Comparison of ENCODE assay signal across 1 cellular context in the genomic region with DNA sequence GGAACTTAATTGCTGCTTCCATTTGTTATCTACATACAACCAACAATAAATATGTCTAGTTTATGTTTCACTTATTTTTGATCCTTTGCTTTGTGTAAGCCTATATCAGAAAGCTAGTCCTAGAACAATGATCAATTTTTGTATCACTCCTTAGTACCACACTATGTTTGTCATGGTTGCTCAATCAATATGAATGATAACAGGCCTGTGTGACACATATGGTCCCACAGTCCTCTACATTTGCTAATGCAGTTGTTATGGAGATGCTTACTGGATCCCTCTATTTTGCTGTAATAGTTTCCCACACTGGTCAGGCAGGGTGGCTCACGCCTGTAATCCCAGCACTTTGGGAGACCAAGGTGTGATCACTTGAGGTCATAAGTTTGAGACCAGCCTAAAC.
TF ChIP-seq lines count a peak whose summit lies in the region.

No MANE protein-coding gene starts in this region.

TF ChIP-seq in HepG2, 621 proteins besides CTCF, POLR2A, EP300 and RAD21 (continued from another document):
- TF ChIP-seq, protein P1, sequence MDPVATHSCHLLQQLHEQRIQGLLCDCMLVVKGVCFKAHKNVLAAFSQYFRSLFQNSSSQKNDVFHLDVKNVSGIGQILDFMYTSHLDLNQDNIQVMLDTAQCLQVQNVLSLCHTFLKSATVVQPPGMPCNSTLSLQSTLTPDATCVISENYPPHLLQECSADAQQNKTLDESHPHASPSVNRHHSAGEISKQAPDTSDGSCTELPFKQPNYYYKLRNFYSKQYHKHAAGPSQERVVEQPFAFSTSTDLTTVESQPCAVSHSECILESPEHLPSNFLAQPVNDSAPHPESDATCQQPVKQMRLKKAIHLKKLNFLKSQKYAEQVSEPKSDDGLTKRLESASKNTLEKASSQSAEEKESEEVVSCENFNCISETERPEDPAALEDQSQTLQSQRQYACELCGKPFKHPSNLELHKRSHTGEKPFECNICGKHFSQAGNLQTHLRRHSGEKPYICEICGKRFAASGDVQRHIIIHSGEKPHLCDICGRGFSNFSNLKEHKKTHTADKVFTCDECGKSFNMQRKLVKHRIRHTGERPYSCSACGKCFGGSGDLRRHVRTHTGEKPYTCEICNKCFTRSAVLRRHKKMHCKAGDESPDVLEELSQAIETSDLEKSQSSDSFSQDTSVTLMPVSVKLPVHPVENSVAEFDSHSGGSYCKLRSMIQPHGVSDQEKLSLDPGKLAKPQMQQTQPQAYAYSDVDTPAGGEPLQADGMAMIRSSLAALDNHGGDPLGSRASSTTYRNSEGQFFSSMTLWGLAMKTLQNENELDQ (CRISPR knock-in tag; IDR thresholded peaks at IDR 0.05; ENCODE audit: borderline replicate concordance): no peak
- TF ChIP-seq IRF2 (CRISPR knock-in tag; IDR thresholded peaks at IDR 0.05): no peak
- TF ChIP-seq, protein P2, sequence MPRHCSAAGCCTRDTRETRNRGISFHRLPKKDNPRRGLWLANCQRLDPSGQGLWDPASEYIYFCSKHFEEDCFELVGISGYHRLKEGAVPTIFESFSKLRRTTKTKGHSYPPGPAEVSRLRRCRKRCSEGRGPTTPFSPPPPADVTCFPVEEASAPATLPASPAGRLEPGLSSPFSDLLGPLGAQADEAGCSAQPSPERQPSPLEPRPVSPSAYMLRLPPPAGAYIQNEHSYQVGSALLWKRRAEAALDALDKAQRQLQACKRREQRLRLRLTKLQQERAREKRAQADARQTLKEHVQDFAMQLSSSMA (CRISPR knock-in tag; IDR thresholded peaks at IDR 0.05): no peak
- no peak for TF ChIP-seq ATF1 (CRISPR knock-in tag; IDR thresholded peaks at IDR 0.05)
- TF ChIP-seq, protein P3, sequence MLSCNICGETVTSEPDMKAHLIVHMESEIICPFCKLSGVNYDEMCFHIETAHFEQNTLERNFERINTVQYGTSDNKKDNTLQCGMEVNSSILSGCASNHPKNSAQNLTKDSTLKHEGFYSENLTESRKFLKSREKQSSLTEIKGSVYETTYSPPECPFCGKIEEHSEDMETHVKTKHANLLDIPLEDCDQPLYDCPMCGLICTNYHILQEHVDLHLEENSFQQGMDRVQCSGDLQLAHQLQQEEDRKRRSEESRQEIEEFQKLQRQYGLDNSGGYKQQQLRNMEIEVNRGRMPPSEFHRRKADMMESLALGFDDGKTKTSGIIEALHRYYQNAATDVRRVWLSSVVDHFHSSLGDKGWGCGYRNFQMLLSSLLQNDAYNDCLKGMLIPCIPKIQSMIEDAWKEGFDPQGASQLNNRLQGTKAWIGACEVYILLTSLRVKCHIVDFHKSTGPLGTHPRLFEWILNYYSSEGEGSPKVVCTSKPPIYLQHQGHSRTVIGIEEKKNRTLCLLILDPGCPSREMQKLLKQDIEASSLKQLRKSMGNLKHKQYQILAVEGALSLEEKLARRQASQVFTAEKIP (CRISPR knock-in tag; IDR thresholded peaks at IDR 0.05; ENCODE audit: borderline replicate concordance): no peak
- TF ChIP-seq, protein P4, sequence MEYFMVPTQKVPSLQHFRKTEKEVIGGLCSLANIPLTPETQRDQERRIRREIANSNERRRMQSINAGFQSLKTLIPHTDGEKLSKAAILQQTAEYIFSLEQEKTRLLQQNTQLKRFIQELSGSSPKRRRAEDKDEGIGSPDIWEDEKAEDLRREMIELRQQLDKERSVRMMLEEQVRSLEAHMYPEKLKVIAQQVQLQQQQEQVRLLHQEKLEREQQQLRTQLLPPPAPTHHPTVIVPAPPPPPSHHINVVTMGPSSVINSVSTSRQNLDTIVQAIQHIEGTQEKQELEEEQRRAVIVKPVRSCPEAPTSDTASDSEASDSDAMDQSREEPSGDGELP (IDR thresholded peaks at IDR 0.05; ENCODE audit: borderline replicate concordance, low read depth): no peak
- TF ChIP-seq SIN3A (IDR thresholded peaks at IDR 0.05; ENCODE audit: borderline replicate concordance, low read depth, low read length): no peak
- TF ChIP-seq HMG20B (CRISPR knock-in tag; conservative IDR thresholded peaks at IDR 0.05): no peak
- TF ChIP-seq, protein P5, sequence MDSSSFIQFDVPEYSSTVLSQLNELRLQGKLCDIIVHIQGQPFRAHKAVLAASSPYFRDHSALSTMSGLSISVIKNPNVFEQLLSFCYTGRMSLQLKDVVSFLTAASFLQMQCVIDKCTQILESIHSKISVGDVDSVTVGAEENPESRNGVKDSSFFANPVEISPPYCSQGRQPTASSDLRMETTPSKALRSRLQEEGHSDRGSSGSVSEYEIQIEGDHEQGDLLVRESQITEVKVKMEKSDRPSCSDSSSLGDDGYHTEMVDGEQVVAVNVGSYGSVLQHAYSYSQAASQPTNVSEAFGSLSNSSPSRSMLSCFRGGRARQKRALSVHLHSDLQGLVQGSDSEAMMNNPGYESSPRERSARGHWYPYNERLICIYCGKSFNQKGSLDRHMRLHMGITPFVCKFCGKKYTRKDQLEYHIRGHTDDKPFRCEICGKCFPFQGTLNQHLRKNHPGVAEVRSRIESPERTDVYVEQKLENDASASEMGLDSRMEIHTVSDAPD (CRISPR knock-in tag; IDR thresholded peaks at IDR 0.05): no peak
- TF ChIP-seq RARA (CRISPR knock-in tag; IDR thresholded peaks at IDR 0.05): no peak
- no peak for TF ChIP-seq CC2D1A (CRISPR knock-in tag; IDR thresholded peaks at IDR 0.05)
